In the genomic region with DNA sequence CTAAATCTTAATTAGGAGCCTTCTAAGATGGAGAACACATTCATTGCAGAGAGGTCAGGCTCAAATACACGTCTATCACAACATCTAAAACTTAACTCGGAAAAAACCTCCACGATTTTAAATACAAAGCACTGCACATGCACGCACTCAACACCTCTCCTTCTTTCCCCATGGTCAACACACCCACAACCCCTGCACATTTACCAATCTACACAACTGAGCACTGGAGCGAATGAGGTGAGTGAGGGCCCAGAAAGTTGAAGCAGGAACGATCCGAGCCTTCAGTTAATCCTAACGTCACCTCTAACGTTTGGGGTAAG, we compare ENCODE assay signal across 8 cellular contexts. TPM values are rescaled to one million over a fixed set of nuclear protein-coding genes. Genes with fewer than 3 reads are reported as not detected.
A peak's percentile ranks its signal among the peaks of the same experiment; 100 is the strongest.
DNase-seq lines count a peak whose midpoint lies in the region; ATAC-seq and TF ChIP-seq lines count a peak whose summit lies in the region.

No MANE protein-coding gene starts in this region.

- intact Hi-C loops in aorta (cut with DNase I): loop anchor here in 1 of 2 donors (5.0 to 10.0 kb wide), 2 partner anchors 362 to 655 kb away; partner anchors contain the start of gene SMC2

- H3K36me3 Mint-ChIP-seq in brain (peaks cover 12% of the 10 kb centered on the region), memory B cell (peaks cover 4% of the 10 kb centered on the region)

- TF ChIP-seq CTCF in 22Rv1 (IDR thresholded peaks at IDR 0.05) (no peak), brain (conservative IDR thresholded peaks at IDR 0.05) (no peak)

- H3K4me1 Mint-ChIP-seq in brain: peaks cover 32% of the 10 kb centered on the region
- H3K4me1 Mint-ChIP-seq in memory B cell: peaks cover 24% of the 10 kb centered on the region

- peaks cover 12% of the 10 kb centered on the region for H3K27me3 Mint-ChIP-seq in brain
- no peaks in the 10 kb centered on the region for H3K27me3 Mint-ChIP-seq in memory B cell

- 0 to 1% methylated on average over 9 of the region's 9 CpGs for WGBS in aorta, 2 donors

- no peaks in the 10 kb centered on the region for H3K9me3 ChIP-seq in aorta (ENCODE audit: control insufficient read depth, low read length)

- H3K9me3 Mint-ChIP-seq in brain: no peaks in the 10 kb centered on the region
- no peaks in the 10 kb centered on the region for H3K9me3 Mint-ChIP-seq in memory B cell

- H3K4me3 Mint-ChIP-seq in brain (peak overlapping the region; percentile 91 to 99 (median 94)), memory B cell (peak overlapping the region; percentile 88)

- H3K27ac Mint-ChIP-seq in brain (peak overlapping the region; percentile 91 to 98 (median 92)), memory B cell (peak overlapping the region; percentile 97)

- peak overlapping the region; percentile 69 to 98 for H3K4me3 ChIP-seq in aorta (ENCODE audit: low read length in 2 of 2)

- DNase-seq in memory B cell (ENCODE audit: low spot score in 2 of 2) (no peak), aorta (no peak), NK-92 (lab: John Stamatoyannopoulos, UW; ENCODE audit: unreplicated experiment) (no peak)

- H3K27ac ChIP-seq in 22Rv1 (peak overlapping the region; percentile 91), aorta (ENCODE audit: low read depth in 1 of 2, low read length in 2 of 2) (peak overlapping the region in 1 of 2 donors; percentile 37)

- ATAC-seq in HG02943 (IDR thresholded peaks at IDR 0.05; ENCODE audit: low read depth, unreplicated experiment) (peak; percentile 21), memory B cell (ENCODE audit: low read depth) (no peak), aorta (ENCODE audit: low FRiP score) (peak; percentile 37), HG02763 (IDR thresholded peaks at IDR 0.05; ENCODE audit: unreplicated experiment) (no peak), HG03571 (IDR thresholded peaks at IDR 0.05; ENCODE audit: unreplicated experiment) (no peak)

- H3K4me1 ChIP-seq in aorta (ENCODE audit: control insufficient read depth in 1 of 2, insufficient read depth in 2 of 2, low read length in 2 of 2): no peaks in the 10 kb centered on the region

- H3K27me3 ChIP-seq in aorta (ENCODE audit: control insufficient read depth in 1 of 2, insufficient read depth in 2 of 2, low read length in 1 of 2): no peaks in the 10 kb centered on the region

- no peaks in the 10 kb centered on the region for H3K36me3 ChIP-seq in aorta (ENCODE audit: control insufficient read depth in 1 of 2, insufficient read depth in 2 of 2, low read length in 1 of 2)

RNA-seq across cellular contexts. Expression of gene NIPSNAP3A, which starts 0.3 kb away (rescaled TPM):
- polyA plus RNA-seq in brain (ENCODE audit: insufficient read depth, low read depth, low replicate concordance) (38.6 TPM), aorta (10 to 100 TPM; 31.6 to 34.8 TPM)
- total RNA-seq in aorta: 10 to 100 TPM; 24.2 to 28.7 TPM

RNA-seq across cellular contexts. Expression of gene NIPSNAP3B, which starts 16.7 kb away (rescaled TPM):
- polyA plus RNA-seq in brain (ENCODE audit: insufficient read depth, low read depth, low replicate concordance) (1.5 TPM), aorta (1 to 10 TPM; 1.4 to 8.9 TPM)
- 10 to 100 TPM in 1 of 2 donors, 1 to 10 TPM in 1; 7.8 to 12.6 TPM for total RNA-seq in aorta

RNA-seq across cellular contexts. Expression of gene OR13D1, which starts 52.9 kb away (rescaled TPM):
- polyA plus RNA-seq in brain (ENCODE audit: insufficient read depth, low read depth, low replicate concordance): not detected
- not detected for total RNA-seq in aorta
- not detected for polyA plus RNA-seq in aorta

Comparison
In these comparisons a context has a peak if more than half of its experiments do, and no peak if none do; other contexts are left out.
1. ATAC-seq: peak in HG02943 (single experiment) and aorta (single experiment); none in memory B cell (single experiment), HG02763 (single experiment) and HG03571 (single experiment).